Comparison of ENCODE assay signal across 7 cellular contexts in the genomic region with DNA sequence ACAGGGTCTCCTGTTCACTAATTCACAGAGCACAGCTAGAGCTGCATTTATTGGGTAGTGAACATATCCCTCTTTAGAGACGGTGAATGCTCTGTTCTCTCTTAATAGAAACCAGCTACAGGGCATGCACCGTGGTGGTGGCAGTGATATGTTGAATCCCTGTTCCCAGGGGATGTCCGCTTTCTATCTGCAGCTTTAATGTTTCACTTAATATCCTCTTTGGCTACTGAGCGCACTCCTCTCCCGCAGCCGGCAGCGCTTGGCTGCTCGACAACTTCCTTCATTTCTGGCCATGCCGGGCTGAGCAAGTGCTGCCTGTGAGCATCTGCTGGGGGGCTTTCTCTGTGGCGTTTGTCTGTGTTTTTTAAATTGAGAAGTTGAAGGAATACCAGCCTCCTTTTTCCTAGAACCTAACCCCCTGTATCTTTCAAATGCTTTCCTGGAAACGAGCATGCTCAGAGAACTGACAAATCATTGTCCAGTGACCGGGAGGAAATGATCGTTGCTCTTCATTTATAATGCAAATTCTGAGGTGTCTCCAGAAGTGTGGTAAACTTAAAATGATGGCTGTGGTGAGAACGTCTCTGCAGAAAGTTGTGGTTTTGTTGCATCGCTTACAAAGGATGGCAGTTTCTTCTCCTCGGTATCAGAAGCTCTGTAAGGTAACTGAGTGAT.
DNase-seq lines count a peak whose midpoint lies in the region; ATAC-seq and TF ChIP-seq lines count a peak whose summit lies in the region.

No MANE protein-coding gene starts in this region.

- POLR2A ChIA-PET in activated CD8-positive, alpha-beta T cell treated with anti-CD3 and anti-CD28 coated beads, Interleukin-2, amount 10 ng/mL, durations not matched to agents 7 days and 5 days (lab: Charles Lee): interaction anchor here (0.6 to 1.5 kb wide), 4 partner anchors 16 to 1382 kb away, joined by 3 to 7 read pairs (median 3); no protein-coding TSS in a partner anchor

- peak; percentile 94 for ATAC-seq in GM18511 (IDR thresholded peaks at IDR 0.05; ENCODE audit: unreplicated experiment)
- peak; percentile 90 for ATAC-seq in HG02588 (IDR thresholded peaks at IDR 0.05; ENCODE audit: unreplicated experiment)
- ATAC-seq in activated CD8-positive, alpha-beta T cell treated with anti-CD3 and anti-CD28 coated beads, Interleukin-2, amount 10 ng/mL, durations not matched to agents 7 days and 5 days: peak; percentile 86

- peak; percentile 74 for DNase-seq in NAMALWA (ENCODE audit: low spot score)
- peak; percentile 81 for DNase-seq in activated CD8-positive, alpha-beta T cell treated with anti-CD3 and anti-CD28 coated beads, Interleukin-2, amount 10 ng/mL, durations not matched to agents 7 days and 5 days
- DNase-seq in fibroblast of gingiva (ENCODE audit: low read depth): peak; percentile 39
- DNase-seq in neural crest cell (ENCODE audit: low read depth, low spot score): no peak
- DNase-seq in HPDE6-E6E7 (ENCODE audit: extremely low spot score): no peak

- H3K4me1 Mint-ChIP-seq in activated CD8-positive, alpha-beta T cell treated with anti-CD3 and anti-CD28 coated beads, Interleukin-2, amount 10 ng/mL, durations not matched to agents 7 days and 5 days (ENCODE audit: low read depth): peaks cover 68% of the 10 kb centered on the region
- peaks cover 43% of the 10 kb centered on the region for H3K4me1 Mint-ChIP-seq in neural crest cell

- H3K4me3 Mint-ChIP-seq in activated CD8-positive, alpha-beta T cell treated with anti-CD3 and anti-CD28 coated beads, Interleukin-2, amount 10 ng/mL, durations not matched to agents 7 days and 5 days: peak overlapping the region; percentile 81
- H3K4me3 Mint-ChIP-seq in neural crest cell: peak overlapping the region; percentile 85

- H3K36me3 Mint-ChIP-seq in activated CD8-positive, alpha-beta T cell treated with anti-CD3 and anti-CD28 coated beads, Interleukin-2, amount 10 ng/mL, durations not matched to agents 7 days and 5 days (ENCODE audit: low read depth): peaks cover 47% of the 10 kb centered on the region
- peaks cover 12% of the 10 kb centered on the region for H3K36me3 Mint-ChIP-seq in neural crest cell (ENCODE audit: low read depth)

- no peaks in the 10 kb centered on the region for H3K9me3 Mint-ChIP-seq in activated CD8-positive, alpha-beta T cell treated with anti-CD3 and anti-CD28 coated beads, Interleukin-2, amount 10 ng/mL, durations not matched to agents 7 days and 5 days (ENCODE audit: insufficient read depth)
- no peaks in the 10 kb centered on the region for H3K9me3 Mint-ChIP-seq in neural crest cell

- CTCF ChIA-PET in activated CD8-positive, alpha-beta T cell treated with anti-CD3 and anti-CD28 coated beads, Interleukin-2, amount 10 ng/mL, durations not matched to agents 7 days and 5 days (lab: Charles Lee): interaction anchor here (0.7 to 5.0 kb wide), 14 partner anchors 11 to 447 kb away, joined by 3 to 31 read pairs (median 4); no protein-coding TSS in a partner anchor

- no peak for TF ChIP-seq CTCF in neural crest cell (conservative IDR thresholded peaks at IDR 0.05)

- no peaks in the 10 kb centered on the region for H3K27me3 Mint-ChIP-seq in activated CD8-positive, alpha-beta T cell treated with anti-CD3 and anti-CD28 coated beads, Interleukin-2, amount 10 ng/mL, durations not matched to agents 7 days and 5 days (ENCODE audit: low read depth)
- no peaks in the 10 kb centered on the region for H3K27me3 Mint-ChIP-seq in neural crest cell (ENCODE audit: low read depth)

- H3K27ac Mint-ChIP-seq in activated CD8-positive, alpha-beta T cell treated with anti-CD3 and anti-CD28 coated beads, Interleukin-2, amount 10 ng/mL, durations not matched to agents 7 days and 5 days: peak overlapping the region; percentile 96
- peak overlapping the region; percentile 68 for H3K27ac Mint-ChIP-seq in neural crest cell (ENCODE audit: unreplicated experiment)

Comparison
In these comparisons a context has a peak if more than half of its experiments do, and no peak if none do; other contexts are left out.
1. DNase-seq: peak in NAMALWA (single experiment), activated CD8-positive, alpha-beta T cell treated with anti-CD3 and anti-CD28 coated beads, Interleukin-2, amount 10 ng/mL, durations not matched to agents 7 days and 5 days (single experiment) and fibroblast of gingiva (single experiment); none in neural crest cell (single experiment) and HPDE6-E6E7 (single experiment).
2. Peak in every context shown above with its lines, with median percentiles within 50 percentile points of each other: ATAC-seq.